In genomic region chr3:106826861-106827311, GRCh38 we compare ENCODE assay signal across 11 cellular contexts.
A peak's percentile ranks its signal among the peaks of the same experiment; 100 is the strongest.
DNase-seq lines count a peak whose midpoint lies in the region; ATAC-seq, FAIRE-seq and TF ChIP-seq lines count a peak whose summit lies in the region.
"Had no signal": no experiment of that assay in that cellular context is flagged by ENCODE, and none has a peak within 500 bp of the region (broad histone marks: within the 10 kb centered on the region; RNA-seq: fewer than 3 reads in every experiment).

No MANE protein-coding gene starts in this region.

- H3K18ac ChIP-seq in trophoblast cell (ENCODE audit: low read length): no peak overlapping the region

- no peak overlapping the region for H2AK5ac ChIP-seq in trophoblast cell (ENCODE audit: low read length)

- H2BK12ac ChIP-seq in trophoblast cell (ENCODE audit: low read length): no peak overlapping the region

- H4K12ac ChIP-seq in trophoblast cell (ENCODE audit: low read depth, low read length): no peak overlapping the region

- TF ChIP-seq EP300 in GM12878 (IDR thresholded peaks at IDR 0.05; ENCODE audit: borderline replicate concordance in 1 of 2, control insufficient read depth in 1 of 2, low read depth in 2 of 2, low read length in 2 of 2): no peak

- H3K79me2 ChIP-seq in GM12878 (ENCODE audit: control insufficient read depth, insufficient read depth, low read length) (no peaks in the 10 kb centered on the region), trophoblast cell (ENCODE audit: control insufficient read depth, insufficient read depth, low read length, poor library complexity) (no peaks in the 10 kb centered on the region)

- H3K4me1 ChIP-seq in GM12878 (ENCODE audit: control insufficient read depth, insufficient read depth, low read length) (no peaks in the 10 kb centered on the region), trophoblast cell (ENCODE audit: control insufficient read depth in 1 of 2, insufficient read depth in 2 of 2, low read length in 2 of 2) (peaks cover 4 to 13% of the 10 kb centered on the region in 2 experiments), uterus (no peaks in the 10 kb centered on the region)

- RAD21 ChIA-PET in GM12878 (lab: Charles Lee; ENCODE audit: unreplicated experiment): no interaction called here

- H3K79me1 ChIP-seq in trophoblast cell (ENCODE audit: low read length): peaks cover 7% of the 10 kb centered on the region

- TF ChIP-seq CTCF in GM12878 (IDR thresholded peaks at IDR 0.05 in 2 of 3, conservative IDR thresholded peaks at IDR 0.05 in 1 of 3; ENCODE audit: control insufficient read depth in 2 of 3, extremely low read depth in 1 of 3, insufficient read depth in 1 of 3, low read depth in 3 of 3, low read length in 3 of 3) (no peak), uterus (IDR thresholded peaks at IDR 0.05) (no peak), GM10248 (IDR thresholded peaks at IDR 0.05; ENCODE audit: control extremely low read depth, extremely low read depth, low read depth, missing control alignments) (no peak)

- H3K36me3 ChIP-seq in GM12878 (ENCODE audit: control insufficient read depth in 2 of 2, insufficient read depth in 2 of 2, low read length in 1 of 2): no peaks in the 10 kb centered on the region
- no peaks in the 10 kb centered on the region for H3K36me3 ChIP-seq in trophoblast cell (ENCODE audit: control insufficient read depth in 1 of 2, insufficient read depth in 2 of 2, low read length in 2 of 2)
- no peaks in the 10 kb centered on the region for H3K36me3 ChIP-seq in uterus

- no peak overlapping the region for H3K14ac ChIP-seq in trophoblast cell (ENCODE audit: low read length)

- SMC1A ChIA-PET in GM12878 (lab: Charles Lee; ENCODE audit: uncharacterized antibody, unreplicated experiment): interaction anchor here (1.0 kb wide), 1 partner anchor 10 kb away, joined by 3 read pairs; no protein-coding TSS in a partner anchor

- H3K27ac ChIP-seq in GM12878 (ENCODE audit: control insufficient read depth, insufficient read depth): no peak overlapping the region
- peak overlapping the region; percentile 82 for H3K27ac ChIP-seq in trophoblast cell (ENCODE audit: low read depth, low read length)
- no peak overlapping the region for H3K27ac ChIP-seq in uterus

- TF ChIP-seq RAD21 in GM12878 (IDR thresholded peaks at IDR 0.05; ENCODE audit: insufficient read depth, low read depth, low read length): no peak

- H3K9ac ChIP-seq in GM12878 (ENCODE audit: control insufficient read depth, insufficient read depth, low read length) (no peak overlapping the region), trophoblast cell (ENCODE audit: low read length) (no peak overlapping the region)

- H2AFZ ChIP-seq in GM12878 (ENCODE audit: control insufficient read depth, low read depth, low read length) (no peak overlapping the region), trophoblast cell (ENCODE audit: insufficient read depth, low read length, poor library complexity) (no peak overlapping the region)

- H4K91ac ChIP-seq in trophoblast cell (ENCODE audit: low read depth, low read length): no peak overlapping the region

- TF ChIP-seq POLR2A in GM12878 (IDR thresholded peaks at IDR 0.05; ENCODE audit: low read depth, low read length): no peak
- no peak for TF ChIP-seq POLR2A in uterus (IDR thresholded peaks at IDR 0.05)

- H3K27me3 ChIP-seq in GM12878 (replicated peaks in 1 of 2; ENCODE audit: control insufficient read depth in 2 of 2, insufficient read depth in 2 of 2, low read length in 1 of 2) (no peaks in the 10 kb centered on the region; a peak in 1 of 4 replicates), trophoblast cell (ENCODE audit: insufficient read depth, low read length) (no peaks in the 10 kb centered on the region), uterus (no peaks in the 10 kb centered on the region)

- in situ Hi-C loops in GM12878 (cut with MboI): no loop called here

- POLR2A ChIA-PET in GM12878 (lab: Charles Lee) (no interaction called here), GM10248 (lab: Yijun Ruan, JAX) (no interaction called here)

- no peaks in the 10 kb centered on the region for H4K20me1 ChIP-seq in GM12878 (ENCODE audit: control insufficient read depth, insufficient read depth)

- peak; percentile 27 for FAIRE-seq in GM12878 (lab: Jason Lieb, UNC)

- no TSS peak for BruUV-seq in GM12878 (replicated peaks; lab: Mats Ljungman, UMichigan)

- H2BK5ac ChIP-seq in trophoblast cell (ENCODE audit: low read depth, low read length, poor library complexity): no peak overlapping the region

- H2BK120ac ChIP-seq in trophoblast cell (ENCODE audit: insufficient read depth, low read length, poor library complexity): no peak overlapping the region

- H3K9me3 ChIP-seq in GM12878 (replicated peaks; ENCODE audit: control insufficient read depth, insufficient read depth, low read length): no peaks in the 10 kb centered on the region
- peaks cover 2% of the 10 kb centered on the region for H3K9me3 ChIP-seq in trophoblast cell (ENCODE audit: insufficient read depth, low read depth, low read length)
- no peaks in the 10 kb centered on the region for H3K9me3 ChIP-seq in uterus

- DNase-seq in NCI-H1694 (lab: John Stamatoyannopoulos, UW) (peak; percentile 44), GM12878 (ENCODE audit: low read depth, low spot score) (no peak), trophoblast cell (peak in 1 of 2 donors; percentile 2), uterus (no peak), GM10248 (ENCODE audit: extremely low spot score) (no peak)
- DNase-seq in activated CD4-positive, alpha-beta T cell treated with anti-CD3 and anti-CD28 coated beads for 4 hours: no peak
- DNase-seq: amniotic stem cell, NCI-H146 had no signal

- H3K4ac ChIP-seq in trophoblast cell (ENCODE audit: low read depth, low read length): no peak overlapping the region

- H3K4me3 ChIP-seq in GM12878 (no peak overlapping the region), trophoblast cell (ENCODE audit: low read depth, low read length) (no peak overlapping the region), uterus (no peak overlapping the region)

- H4K8ac ChIP-seq in trophoblast cell (ENCODE audit: low read depth, low read length): no peak overlapping the region

- CTCF ChIA-PET in GM12878 (lab: Yijun Ruan, JAX) (no interaction called here), GM10248 (lab: Yijun Ruan, JAX) (interaction anchor here (1.4 to 1.8 kb wide), 2 partner anchors 10 to 238 kb away, joined by 5 to 6 read pairs; no protein-coding TSS in a partner anchor)

- intact Hi-C loops in GM12878 (cut with micrococcal nuclease; ENCODE audit: unreplicated experiment): no loop called here
- intact Hi-C loops in uterus (cut with DNase I; ENCODE audit: low total_unique reads): no loop called here

- no peak overlapping the region for H3K4me2 ChIP-seq in GM12878 (ENCODE audit: control insufficient read depth, insufficient read depth)
- no peak overlapping the region for H3K4me2 ChIP-seq in trophoblast cell (ENCODE audit: low read length)

- no peak overlapping the region for H3K23ac ChIP-seq in trophoblast cell (ENCODE audit: low read length)

- ATAC-seq in GM21360 (IDR thresholded peaks at IDR 0.05; ENCODE audit: unreplicated experiment) (peak; percentile 48), GM12878 (peak; percentile 61), HG03196 (IDR thresholded peaks at IDR 0.05; ENCODE audit: unreplicated experiment) (no peak)
- ATAC-seq: Panc1 had no signal

- WGBS in GM12878 (ENCODE audit: insufficient coverage, insufficient replicate concordance, low lambda C conversion rate, missing lambda C conversion rate): 0% methylated on average over 4 of the region's 4 CpGs
- no CpG with 5 or more reads among the region's 4 CpGs for WGBS in trophoblast cell (ENCODE audit: extremely low coverage, insufficient coverage, insufficient read length)

TF ChIP-seq in GM12878, 131 proteins besides CTCF, POLR2A, EP300 and RAD21 (continues in another document):
- TF ChIP-seq MEF2A (IDR thresholded peaks at IDR 0.05; ENCODE audit: insufficient read depth, low read depth, low read length) (no peak), RUNX3 (IDR thresholded peaks at IDR 0.05; ENCODE audit: low read length) (peak; percentile 33; the same call in 1 of the 2 replicates)
- TF ChIP-seq, protein P1, sequence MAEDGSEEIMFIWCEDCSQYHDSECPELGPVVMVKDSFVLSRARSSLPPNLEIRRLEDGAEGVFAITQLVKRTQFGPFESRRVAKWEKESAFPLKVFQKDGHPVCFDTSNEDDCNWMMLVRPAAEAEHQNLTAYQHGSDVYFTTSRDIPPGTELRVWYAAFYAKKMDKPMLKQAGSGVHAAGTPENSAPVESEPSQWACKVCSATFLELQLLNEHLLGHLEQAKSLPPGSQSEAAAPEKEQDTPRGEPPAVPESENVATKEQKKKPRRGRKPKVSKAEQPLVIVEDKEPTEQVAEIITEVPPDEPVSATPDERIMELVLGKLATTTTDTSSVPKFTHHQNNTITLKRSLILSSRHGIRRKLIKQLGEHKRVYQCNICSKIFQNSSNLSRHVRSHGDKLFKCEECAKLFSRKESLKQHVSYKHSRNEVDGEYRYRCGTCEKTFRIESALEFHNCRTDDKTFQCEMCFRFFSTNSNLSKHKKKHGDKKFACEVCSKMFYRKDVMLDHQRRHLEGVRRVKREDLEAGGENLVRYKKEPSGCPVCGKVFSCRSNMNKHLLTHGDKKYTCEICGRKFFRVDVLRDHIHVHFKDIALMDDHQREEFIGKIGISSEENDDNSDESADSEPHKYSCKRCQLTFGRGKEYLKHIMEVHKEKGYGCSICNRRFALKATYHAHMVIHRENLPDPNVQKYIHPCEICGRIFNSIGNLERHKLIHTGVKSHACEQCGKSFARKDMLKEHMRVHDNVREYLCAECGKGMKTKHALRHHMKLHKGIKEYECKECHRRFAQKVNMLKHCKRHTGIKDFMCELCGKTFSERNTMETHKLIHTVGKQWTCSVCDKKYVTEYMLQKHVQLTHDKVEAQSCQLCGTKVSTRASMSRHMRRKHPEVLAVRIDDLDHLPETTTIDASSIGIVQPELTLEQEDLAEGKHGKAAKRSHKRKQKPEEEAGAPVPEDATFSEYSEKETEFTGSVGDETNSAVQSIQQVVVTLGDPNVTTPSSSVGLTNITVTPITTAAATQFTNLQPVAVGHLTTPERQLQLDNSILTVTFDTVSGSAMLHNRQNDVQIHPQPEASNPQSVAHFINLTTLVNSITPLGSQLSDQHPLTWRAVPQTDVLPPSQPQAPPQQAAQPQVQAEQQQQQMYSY (CRISPR knock-in tag; IDR thresholded peaks at IDR 0.05): no peak
